Comparison of ENCODE assay signal across 1 cellular context in genomic region chr5:861442-862366, GRCh38.
TF ChIP-seq lines count a peak whose summit lies in the region.

No MANE protein-coding gene starts in this region.

TF ChIP-seq in WTC11, 78 proteins besides CTCF, POLR2A, EP300 and RAD21 (continued from another document):
- TF ChIP-seq PREB (CRISPR knock-in tag; IDR thresholded peaks at IDR 0.05; ENCODE audit: borderline replicate concordance) (no peak), FOXP4 (CRISPR knock-in tag; IDR thresholded peaks at IDR 0.05) (0 out of 2 replicates have a peak, but pooled peaks have one; percentile 36), ZMAT4 (CRISPR knock-in tag; IDR thresholded peaks at IDR 0.05) (no peak), ZNF532 (CRISPR knock-in tag; IDR thresholded peaks at IDR 0.05; ENCODE audit: borderline replicate concordance) (no peak), TP53 (CRISPR knock-in tag; IDR thresholded peaks at IDR 0.05) (no peak), EMX1 (CRISPR knock-in tag; IDR thresholded peaks at IDR 0.05) (no peak), ZNF671 (CRISPR knock-in tag; IDR thresholded peaks at IDR 0.05) (no peak)
TF ChIP-seq in WTC11: peak in this region for 2.
